22 cellular contexts compared by ENCODE assay signal in the genomic region with DNA sequence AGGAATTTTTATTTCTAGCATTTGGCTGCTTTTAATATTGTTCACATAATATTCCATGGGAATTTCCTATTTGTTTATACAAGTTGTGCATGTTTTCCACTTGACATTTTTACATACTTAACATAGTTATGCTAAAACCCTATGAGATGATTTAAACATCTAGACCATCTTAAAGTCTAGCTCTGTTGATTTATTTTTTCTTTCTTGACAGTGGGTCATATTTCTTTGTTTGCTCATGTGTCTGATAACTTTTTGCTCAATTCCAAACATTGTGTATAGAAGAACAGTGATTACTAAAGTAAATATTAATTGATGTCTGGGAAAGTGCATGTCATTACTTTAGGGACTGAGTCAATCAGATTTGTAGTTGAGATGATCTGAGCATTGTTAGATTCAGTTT.
"Had no signal": no experiment of that assay in that cellular context is flagged by ENCODE, and none has a peak within 500 bp of the region (broad histone marks: within the 10 kb centered on the region; RNA-seq: fewer than 3 reads in every experiment).

No MANE protein-coding gene starts in this region.

- H3K4me3 Mint-ChIP-seq: mesothelial cell of epicardium; naive B cell; natural killer cell treated with Interleukin-12 subunit alpha and Interleukin-12 subunit beta and Interleukin-15 and Interleukin-18, amount 100 ng/mL, for 72 hours; neural crest cell; stimulated activated memory B cell treated with anti-CD40 and anti-IgM and Interleukin-4, amounts not matched to agents 10 μg/mL and 1 μg/mL and 100 μg/mL, for 72 hours; type B pancreatic cell had no signal

- H3K27ac Mint-ChIP-seq: mesothelial cell of epicardium; naive B cell; natural killer cell treated with Interleukin-12 subunit alpha and Interleukin-12 subunit beta and Interleukin-15 and Interleukin-18, amount 100 ng/mL, for 72 hours; stimulated activated memory B cell treated with anti-CD40 and anti-IgM and Interleukin-4, amounts not matched to agents 10 μg/mL and 1 μg/mL and 100 μg/mL, for 72 hours; type B pancreatic cell had no signal

- H3K9me3 Mint-ChIP-seq: type B pancreatic cell had no signal

- H3K4me1 Mint-ChIP-seq: naive B cell; neural crest cell; stimulated activated memory B cell treated with anti-CD40 and anti-IgM and Interleukin-4, amounts not matched to agents 10 μg/mL and 1 μg/mL and 100 μg/mL, for 72 hours had no signal

- H3K36me3 Mint-ChIP-seq: naive B cell; stimulated activated memory B cell treated with anti-CD40 and anti-IgM and Interleukin-4, amounts not matched to agents 10 μg/mL and 1 μg/mL and 100 μg/mL, for 72 hours; type B pancreatic cell had no signal

- DNase-seq: dorsolateral prefrontal cortex; effector CD4-positive, alpha-beta T cell; foreskin keratinocyte; heart left ventricle; left cardiac atrium; left lung; mesenchymal stem cell; mucosa of descending colon; naive B cell; pancreas; stimulated activated CD4-positive, alpha-beta T cell treated with anti-CD3 and anti-CD28 coated beads, Interleukin-12 subunit alpha, Interleukin-12 subunit beta, amount 100 ng/mL, for 4 hours; stimulated activated CD4-positive, alpha-beta T cell treated with anti-CD3 and anti-CD28 coated beads, Interleukin-1b, Interleukin-23, amount 100 ng/mL, for 48 hours; stimulated activated CD4-positive, alpha-beta T cell treated with anti-CD3 and anti-CD28 coated beads, Interleukin-4, amount 100 ng/mL, for 24 hours; stimulated activated naive CD8-positive, alpha-beta T cell treated with anti-CD3 and anti-CD28 coated beads, Interleukin-15, Interleukin-2, amounts not matched to agents 100 U/mL and 50 U/mL, for 24 hours; substantia nigra; testis; tibial artery had no signal

- H3K27me3 Mint-ChIP-seq: naive B cell; natural killer cell treated with Interleukin-12 subunit alpha and Interleukin-12 subunit beta and Interleukin-15 and Interleukin-18, amount 100 ng/mL, for 72 hours; stimulated activated memory B cell treated with anti-CD40 and anti-IgM and Interleukin-4, amounts not matched to agents 10 μg/mL and 1 μg/mL and 100 μg/mL, for 72 hours; type B pancreatic cell had no signal
